In the genomic region with DNA sequence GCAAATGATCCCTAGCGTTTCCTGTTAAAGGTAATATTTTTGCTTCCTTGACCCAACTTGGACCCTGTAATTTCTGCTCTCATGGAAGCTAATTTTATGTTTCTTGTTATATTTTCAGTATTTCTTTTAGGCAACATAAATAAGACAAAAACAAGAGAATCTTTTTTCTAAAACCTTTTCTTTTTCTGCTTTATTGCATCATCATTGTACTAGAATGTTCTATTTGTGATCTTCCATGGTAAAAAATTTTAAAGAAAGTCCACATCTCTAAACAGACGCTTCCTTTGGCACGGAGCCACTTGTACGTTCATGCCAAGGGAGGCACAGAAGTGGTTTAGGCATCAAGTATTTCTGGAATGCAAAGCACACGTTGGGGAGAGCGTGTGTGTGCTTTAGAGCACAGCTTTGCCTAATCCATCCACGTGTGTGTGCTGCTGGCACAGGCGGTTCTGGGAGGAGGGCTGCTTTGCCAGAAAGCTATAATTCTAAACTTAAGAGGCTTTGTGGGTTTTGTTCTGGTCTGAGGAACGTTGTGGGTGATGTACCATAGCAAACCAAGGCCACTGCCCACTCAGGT, we compare ENCODE assay signal across 9 cellular contexts.
A peak's percentile ranks its signal among the peaks of the same experiment; 100 is the strongest.
DNase-seq lines count a peak whose midpoint lies in the region; ATAC-seq and TF ChIP-seq lines count a peak whose summit lies in the region.
"Had no signal": no experiment of that assay in that cellular context is flagged by ENCODE, and none has a peak within 500 bp of the region (broad histone marks: within the 10 kb centered on the region; RNA-seq: fewer than 3 reads in every experiment).

No MANE protein-coding gene starts in this region.

- peaks cover 36% of the 10 kb centered on the region for H3K4me1 Mint-ChIP-seq in type B pancreatic cell (ENCODE audit: unreplicated experiment)
- H3K4me1 Mint-ChIP-seq: B cell had no signal

- DNase-seq in NCI-H1092 treated with DMSO at 0.1 percent for 48 hours (lab: John Stamatoyannopoulos, UW) (peak; percentile 40), NCI-H1092 (lab: John Stamatoyannopoulos, UW) (no peak), iris pigment epithelial cell (ENCODE audit: low read depth) (peak; percentile 92), type B pancreatic cell (ENCODE audit: extremely low spot score, unreplicated experiment) (no peak), cerebellar nuclear complex (lab: John Stamatoyannopoulos, UW) (no peak)
- no peak for DNase-seq in stimulated activated CD4-positive, alpha-beta T cell treated with anti-CD3 and anti-CD28 coated beads, Interleukin-2, amount 100 ng/mL, for 24 hours

- H3K27me3 Mint-ChIP-seq in type B pancreatic cell = no peaks in the 10 kb centered on the region

- peak overlapping the region; percentile 60 for H3K27ac ChIP-seq in angular gyrus (ENCODE audit: low read depth, low read length)

- H3K27ac Mint-ChIP-seq in type B pancreatic cell = peak overlapping the region; percentile 68
- H3K27ac Mint-ChIP-seq: B cell had no signal

- H3K9me3 Mint-ChIP-seq in type B pancreatic cell = no peaks in the 10 kb centered on the region

- H3K36me3 Mint-ChIP-seq in type B pancreatic cell = peaks cover 3% of the 10 kb centered on the region

- ATAC-seq in HG03442 (IDR thresholded peaks at IDR 0.05; ENCODE audit: unreplicated experiment) = no peak

- H3K4me3 Mint-ChIP-seq in type B pancreatic cell = peak overlapping the region; percentile 42
- H3K4me3 Mint-ChIP-seq: B cell had no signal

- TF ChIP-seq CTCF in type B pancreatic cell (conservative IDR thresholded peaks at IDR 0.05) = no peak

Comparison
In these comparisons a context has a peak if more than half of its experiments do, and no peak if none do; other contexts are left out.
1. DNase-seq: peak in NCI-H1092 treated with DMSO at 0.1 percent for 48 hours (single experiment) and iris pigment epithelial cell (single experiment); none in NCI-H1092 (single experiment), type B pancreatic cell (single experiment), cerebellar nuclear complex (0 of 2) and stimulated activated CD4-positive, alpha-beta T cell treated with anti-CD3 and anti-CD28 coated beads, Interleukin-2, amount 100 ng/mL, for 24 hours (0 of 2).